Comparison of ENCODE assay signal across 1 cellular context in genomic region chr19:35223856-35224505, GRCh38.
TF ChIP-seq lines count a peak whose summit lies in the region.

No MANE protein-coding gene starts in this region.

TF ChIP-seq in H1, 55 proteins besides CTCF, POLR2A, EP300 and RAD21:
- TF ChIP-seq PHF8 (conservative IDR thresholded peaks at IDR 0.05; ENCODE audit: low read depth, low read length) (no peak), EGR1 (IDR thresholded peaks at IDR 0.05; ENCODE audit: borderline replicate concordance, low read depth, low read length) (no peak), RNF2 (IDR thresholded peaks at IDR 0.05; ENCODE audit: borderline replicate concordance, low read depth, low read length, missing control alignments, poor library complexity, severe bottlenecking) (no peak), ZNF274 (IDR thresholded peaks at IDR 0.05; ENCODE audit: borderline replicate concordance, extremely low read depth, low read length) (no peak), ASH2L (IDR thresholded peaks at IDR 0.05; ENCODE audit: low read length) (no peak), MAX (IDR thresholded peaks at IDR 0.05) (no peak), EZH2 (IDR thresholded peaks at IDR 0.05; ENCODE audit: low read depth, low read length, severe bottlenecking) (no peak), RFX5 (IDR thresholded peaks at IDR 0.05; ENCODE audit: borderline replicate concordance, low read depth, low read length) (no peak), SIRT6 (IDR thresholded peaks at IDR 0.05; ENCODE audit: low read length) (no peak), CREB1 (IDR thresholded peaks at IDR 0.05) (no peak), SP4 (IDR thresholded peaks at IDR 0.05; ENCODE audit: low read length) (no peak), MAFK (IDR thresholded peaks at IDR 0.05; ENCODE audit: low read depth, low read length) (no peak), BCL11A (IDR thresholded peaks at IDR 0.05; ENCODE audit: low read depth in 2 of 2, low read length in 2 of 2) (no peak), POU5F1 (IDR thresholded peaks at IDR 0.05; ENCODE audit: low read depth, low read length) (no peak), YY1 (IDR thresholded peaks at IDR 0.05; ENCODE audit: low read depth, low read length) (no peak)
